ENCODE assay signal across 8 cellular contexts in genomic region chr12:24560867-24561266, GRCh38.
A peak's percentile ranks its signal among the peaks of the same experiment; 100 is the strongest.
DNase-seq lines count a peak whose midpoint lies in the region; ATAC-seq, FAIRE-seq and TF ChIP-seq lines count a peak whose summit lies in the region.

No MANE protein-coding gene starts in this region.

- no peak for TF ChIP-seq POLR2A in H54 (IDR thresholded peaks at IDR 0.05; ENCODE audit: low read depth, low read length)

- H3K4me1 Mint-ChIP-seq in activated T-cell treated with anti-CD3 and anti-CD28 coated beads, Interleukin-2, amount 50 U/mL, for 4 hours (ENCODE audit: low read depth), result peaks cover 15% of the 10 kb centered on the region
- H3K4me1 Mint-ChIP-seq in brain, result peaks cover 45% of the 10 kb centered on the region
- peaks cover 13% of the 10 kb centered on the region for H3K4me1 Mint-ChIP-seq in type B pancreatic cell (ENCODE audit: unreplicated experiment)

- H3K27me3 Mint-ChIP-seq in activated T-cell treated with anti-CD3 and anti-CD28 coated beads, Interleukin-2, amount 50 U/mL, for 4 hours (ENCODE audit: low read depth), result peaks cover 68% of the 10 kb centered on the region
- H3K27me3 Mint-ChIP-seq in brain, result peaks cover 33% of the 10 kb centered on the region
- peaks cover 68% of the 10 kb centered on the region for H3K27me3 Mint-ChIP-seq in type B pancreatic cell

- no peak for ATAC-seq in activated T-cell treated with anti-CD3 and anti-CD28 coated beads, Interleukin-2, amount 50 U/mL, for 4 hours
- no peak for ATAC-seq in lung (ENCODE audit: insufficient read depth, low FRiP score)

- 25 to 38% methylated on average over 2 of the region's 2 CpGs for WGBS in lung, 2 donors

- no peaks in the 10 kb centered on the region for H3K27me3 ChIP-seq in lung (ENCODE audit: control insufficient read depth, insufficient read depth)

- no peaks in the 10 kb centered on the region for H3K4me1 ChIP-seq in lung (ENCODE audit: control insufficient read depth in 2 of 2, insufficient read depth in 2 of 2, low read length in 2 of 2)

- H3K36me3 Mint-ChIP-seq in activated T-cell treated with anti-CD3 and anti-CD28 coated beads, Interleukin-2, amount 50 U/mL, for 4 hours (ENCODE audit: insufficient read depth), result no peaks in the 10 kb centered on the region
- H3K36me3 Mint-ChIP-seq in brain, result peaks cover 4% of the 10 kb centered on the region
- peaks cover 11% of the 10 kb centered on the region for H3K36me3 Mint-ChIP-seq in type B pancreatic cell

- H3K4me3 Mint-ChIP-seq in activated T-cell treated with anti-CD3 and anti-CD28 coated beads, Interleukin-2, amount 50 U/mL, for 4 hours, result peak overlapping the region; percentile 67
- H3K4me3 Mint-ChIP-seq in brain (peak overlapping the region; percentile 91 to 97 (median 94)), type B pancreatic cell (peak overlapping the region; percentile 95)

- H3K36me3 ChIP-seq in lung (ENCODE audit: control insufficient read depth in 2 of 2, insufficient read depth in 2 of 2, low read length in 2 of 2), result no peaks in the 10 kb centered on the region

- H3K27ac Mint-ChIP-seq in brain, result peak overlapping the region; percentile 93 to 100 (median 97)
- H3K27ac Mint-ChIP-seq in type B pancreatic cell, result peak overlapping the region; percentile 79

- TF ChIP-seq CTCF in brain (conservative IDR thresholded peaks at IDR 0.05), result no peak
- no peak for TF ChIP-seq CTCF in lung (IDR thresholded peaks at IDR 0.05; ENCODE audit: control extremely low read depth, extremely low read depth)
- TF ChIP-seq CTCF in type B pancreatic cell (conservative IDR thresholded peaks at IDR 0.05), result no peak

- FAIRE-seq in H54 (lab: Jason Lieb, UNC), result no peak

- peak overlapping the region; percentile 17 to 23 for H3K27ac ChIP-seq in lung (ENCODE audit: low read depth in 1 of 2, low read length in 1 of 2)

- no peaks in the 10 kb centered on the region for H3K9me3 Mint-ChIP-seq in activated T-cell treated with anti-CD3 and anti-CD28 coated beads, Interleukin-2, amount 50 U/mL, for 4 hours
- H3K9me3 Mint-ChIP-seq in brain (peaks cover 0 to 3% (median 0%) of the 10 kb centered on the region in 5 experiments), type B pancreatic cell (no peaks in the 10 kb centered on the region)

- H3K4me3 ChIP-seq in lung, result no peak overlapping the region

- H3K9me3 ChIP-seq in lung (ENCODE audit: control insufficient read depth in 2 of 2, insufficient read depth in 1 of 2, low read length in 1 of 2), result no peaks in the 10 kb centered on the region

- DNase-seq in activated T-cell treated with anti-CD3 and anti-CD28 coated beads, Interleukin-2, amount 50 U/mL, for 4 hours, result no peak
- no peak for DNase-seq in activated T-cell treated with anti-CD3 and anti-CD28 coated beads, Interleukin-2, amount 50 U/mL, for 48 hours
- DNase-seq in lung (ENCODE audit: low spot score), result no peak
- no peak for DNase-seq in type B pancreatic cell (ENCODE audit: extremely low spot score, unreplicated experiment)
- DNase-seq in cerebellar nuclear complex (lab: John Stamatoyannopoulos, UW), result no peak
- DNase-seq in H54 (ENCODE audit: insufficient read length, low spot score), result no peak
- DNase-seq in D341Med (ENCODE audit: low spot score), result no peak
